ENCODE assay signal across 10 cellular contexts in the genomic region with DNA sequence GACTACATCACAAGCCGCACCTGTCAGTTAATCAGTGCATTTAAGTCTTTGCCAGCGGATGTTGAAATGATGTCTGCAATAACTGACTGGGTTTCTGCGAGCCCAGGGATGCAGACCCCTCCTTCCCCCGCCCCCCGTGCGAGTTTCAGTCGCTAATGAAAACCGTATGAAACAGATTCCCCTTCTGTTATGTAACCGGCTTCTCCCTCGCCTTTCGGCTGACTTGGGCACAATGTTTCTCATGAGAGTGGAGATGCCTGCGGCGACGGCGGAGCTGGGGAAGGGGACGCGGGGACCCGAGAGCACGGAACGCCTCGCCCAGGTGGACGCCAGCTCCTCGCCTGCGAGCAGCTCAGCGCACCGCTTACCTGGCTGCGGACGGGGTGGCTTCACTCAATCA. TPM values are rescaled to one million over a fixed set of nuclear protein-coding genes. Genes with fewer than 3 reads are reported as not detected.
DNase-seq lines count a peak whose midpoint lies in the region; ATAC-seq, FAIRE-seq and TF ChIP-seq lines count a peak whose summit lies in the region.
"Had no signal": no experiment of that assay in that cellular context is flagged by ENCODE, and none has a peak within 500 bp of the region (broad histone marks: within the 10 kb centered on the region; RNA-seq: fewer than 3 reads in every experiment).

No MANE protein-coding gene starts in this region.

- no peak overlapping the region for H2AK5ac ChIP-seq in H1 (ENCODE audit: low read depth, low read length)

- H3K4me3 Mint-ChIP-seq in osteocyte (ENCODE audit: unreplicated experiment) = peak overlapping the region; percentile 89

- peaks cover 0 to 3% of the 10 kb centered on the region in 2 experiments for H4K20me1 ChIP-seq in H1 (replicated peaks in 1 of 2; ENCODE audit: control insufficient read depth in 1 of 2, insufficient read depth in 2 of 2, low read length in 2 of 2)

- no peak overlapping the region for H2BK120ac ChIP-seq in H1 (replicated peaks; ENCODE audit: low read depth, low read length)

- peak; percentile 13 for DNase-seq in NCI-H345 treated with DMSO at 0.1 percent for 48 hours (lab: John Stamatoyannopoulos, UW; ENCODE audit: unreplicated experiment)
- DNase-seq in H1 (ENCODE audit: low read depth in 1 of 2, low spot score in 2 of 2) = peak in 1 of 2 experiments; percentile 65
- no peak for DNase-seq in osteocyte (ENCODE audit: extremely low spot score, unreplicated experiment)
- no peak for DNase-seq in effector CD4-positive, alpha-beta T cell
- no peak for DNase-seq in sigmoid colon
- DNase-seq: SIG-M5 had no signal

- H3K18ac ChIP-seq in H1 (ENCODE audit: extremely low read depth, low read length) = no peak overlapping the region

- no peak for TF ChIP-seq CTCF in H1 (IDR thresholded peaks at IDR 0.05; ENCODE audit: control extremely low read depth in 1 of 3, insufficient read depth in 1 of 3, low read depth in 1 of 3, low read length in 3 of 3)
- no peak for TF ChIP-seq CTCF in osteocyte (IDR thresholded peaks at IDR 0.05)
- TF ChIP-seq CTCF in sigmoid colon (IDR thresholded peaks at IDR 0.05) = no peak

- peak overlapping the region; percentile 30; the same call in 1 of the 2 replicates for H2AFZ ChIP-seq in H1 (ENCODE audit: low read length)

- TF ChIP-seq POLR2A in H1 (IDR thresholded peaks at IDR 0.05; ENCODE audit: control extremely low read depth in 1 of 2, low read depth in 2 of 2, low read length in 2 of 2) = no peak
- TF ChIP-seq POLR2A in sigmoid colon (IDR thresholded peaks at IDR 0.05) = no peak

- peaks cover 13% of the 10 kb centered on the region for H3K23me2 ChIP-seq in H1 (ENCODE audit: low read depth, low read length)

- H4K5ac ChIP-seq in H1 (ENCODE audit: insufficient read length, low read depth, low read length) = no peak overlapping the region

- H3K79me2 ChIP-seq in H1 (ENCODE audit: control insufficient read depth in 1 of 2, insufficient read depth in 2 of 2, low read length in 2 of 2) = no peaks in the 10 kb centered on the region

- H3K27ac ChIP-seq in H1 (ENCODE audit: low read depth, low read length) = no peak overlapping the region
- no peak overlapping the region for H3K27ac ChIP-seq in sigmoid colon

- no peak overlapping the region for H3K4ac ChIP-seq in H1 (replicated peaks; ENCODE audit: insufficient read length, low read depth, low read length)

- H2BK5ac ChIP-seq in H1 (ENCODE audit: low read depth, low read length) = no peak overlapping the region

- H3K4me2 ChIP-seq in H1 (ENCODE audit: insufficient read depth in 1 of 2, low read depth in 2 of 2, low read length in 2 of 2) = peak overlapping the region; percentile 92 to 96

- peak overlapping the region; percentile 27 for H3K27ac Mint-ChIP-seq in osteocyte (ENCODE audit: unreplicated experiment)

- intact Hi-C loops in sigmoid colon (cut with DNase I) = no loop called here

- no peak overlapping the region for H4K91ac ChIP-seq in H1 (replicated peaks; ENCODE audit: insufficient read length, low read length)

- TF ChIP-seq EP300 in H1 (IDR thresholded peaks at IDR 0.05; ENCODE audit: borderline replicate concordance in 1 of 2, low read depth in 2 of 2, low read length in 2 of 2) (no peak), sigmoid colon (IDR thresholded peaks at IDR 0.05) (no peak)

- no peaks in the 10 kb centered on the region for H3K9me3 ChIP-seq in ES-I3 (ENCODE audit: control insufficient read depth, insufficient read depth, low read length)
- no peaks in the 10 kb centered on the region for H3K9me3 ChIP-seq in H1 (ENCODE audit: insufficient read depth in 2 of 2, low read depth in 1 of 2, low read length in 1 of 2)
- H3K9me3 ChIP-seq in sigmoid colon = no peaks in the 10 kb centered on the region

- no peaks in the 10 kb centered on the region for H3K9me3 Mint-ChIP-seq in osteocyte (ENCODE audit: unreplicated experiment)

- H3K4me3 ChIP-seq in H1 (ENCODE audit: extremely low read depth in 1 of 4, insufficient read depth in 2 of 4, low read depth in 3 of 4, low read length in 4 of 4) (peak overlapping the region; percentile 64 to 76 (median 66)), sigmoid colon (peak overlapping the region in 1 of 4 donors; percentile 24)

- H4K8ac ChIP-seq in H1 (ENCODE audit: extremely low read depth, insufficient read depth, low read length) = no peak overlapping the region

- H2BK12ac ChIP-seq in H1 (ENCODE audit: low read depth, low read length) = no peak overlapping the region

- H3K27me3 Mint-ChIP-seq in osteocyte (ENCODE audit: unreplicated experiment) = no peaks in the 10 kb centered on the region

- no peak overlapping the region for H2BK20ac ChIP-seq in H1 (ENCODE audit: low read length)

- no peak for ATAC-seq in HG02981 (IDR thresholded peaks at IDR 0.05; ENCODE audit: unreplicated experiment)
- no peak for ATAC-seq in GM21423 (IDR thresholded peaks at IDR 0.05; ENCODE audit: unreplicated experiment)

- peaks cover 33% of the 10 kb centered on the region for H3K4me1 Mint-ChIP-seq in osteocyte (ENCODE audit: unreplicated experiment)

- H3K4me1 ChIP-seq in ES-I3 (ENCODE audit: insufficient read depth, low read length) (no peaks in the 10 kb centered on the region; the same call in 1 of the 2 replicates), H1 (replicated peaks in 1 of 4; ENCODE audit: control insufficient read depth in 3 of 4, insufficient read depth in 4 of 4, low read length in 3 of 4) (peaks cover 3 to 13% (median 5%) of the 10 kb centered on the region in 4 experiments; a peak in 6 of 7 replicates), sigmoid colon (peaks cover 0 to 14% (median 11%) of the 10 kb centered on the region in 4 donors)

- POLR2A ChIA-PET in H1 (lab: Charles Lee; ENCODE audit: partially characterized antibody) = no interaction called here

- peaks cover 9 to 17% (median 16%) of the 10 kb centered on the region in 4 experiments for H3K27me3 ChIP-seq in H1 (replicated peaks in 1 of 4; ENCODE audit: control insufficient read depth in 3 of 4, extremely low read depth in 1 of 4, insufficient read depth in 3 of 4, low read length in 3 of 4)
- peaks cover 19 to 56% (median 39%) of the 10 kb centered on the region in 3 donors for H3K27me3 ChIP-seq in sigmoid colon

- H3K9ac ChIP-seq in ES-I3 (ENCODE audit: low read depth, low read length) (peak overlapping the region; percentile 94; the same call in 1 of the 2 replicates), H1 (replicated peaks in 1 of 4; ENCODE audit: extremely low read depth in 1 of 4, low read depth in 3 of 4, low read length in 3 of 4) (no peak overlapping the region; a peak in 1 of 7 replicates)

- H3K79me1 ChIP-seq in H1 (ENCODE audit: low read depth, low read length) = no peaks in the 10 kb centered on the region

- CTCF ChIA-PET in H1 (lab: Charles Lee; ENCODE audit: partially characterized antibody) = interaction anchor here (0.6 to 6.5 kb wide), 11 partner anchors 10 to 389 kb away, joined by 3 to 54 read pairs (median 6); no protein-coding TSS in a partner anchor

- FAIRE-seq in H1 (lab: Jason Lieb, UNC) = no peak
- FAIRE-seq: G401.6 had no signal

- H2BK15ac ChIP-seq in H1 (ENCODE audit: low read length) = peak overlapping the region; percentile 34; the same call in 1 of the 2 replicates

- H3K23ac ChIP-seq in H1 (ENCODE audit: insufficient read length) = no peak overlapping the region

- H3K14ac ChIP-seq in H1 (ENCODE audit: insufficient read length) = no peak overlapping the region

- no peak for TF ChIP-seq RAD21 in H1 (IDR thresholded peaks at IDR 0.05 in 1 of 2, conservative IDR thresholded peaks at IDR 0.05 in 1 of 2; ENCODE audit: low read depth in 2 of 2, low read length in 2 of 2)

- no peak overlapping the region for H3K56ac ChIP-seq in H1 (replicated peaks; ENCODE audit: insufficient read length, low read depth, low read length)

- WGBS in H1 (ENCODE audit: extremely low coverage in 1 of 2, insufficient coverage in 1 of 2, insufficient read length in 1 of 2, insufficient replicate concordance in 2 of 2, low coverage in 1 of 2, low lambda C conversion rate in 2 of 2, missing lambda C conversion rate in 1 of 2), 2 experiments = 3% methylated on average over 28 of the region's 28 CpGs; no CpG with 5 or more reads in 1 of the 2 experiments
- 8 to 16% methylated on average over 28 of the region's 28 CpGs for WGBS in sigmoid colon, 2 donors

- H3K36me3 ChIP-seq in ES-I3 (ENCODE audit: insufficient read depth, low read length) (no peaks in the 10 kb centered on the region), H1 (ENCODE audit: control insufficient read depth in 2 of 4, insufficient read depth in 4 of 4, low read length in 3 of 4) (no peaks in the 10 kb centered on the region), sigmoid colon (no peaks in the 10 kb centered on the region)

- H3K36me3 Mint-ChIP-seq in osteocyte (ENCODE audit: unreplicated experiment) = no peaks in the 10 kb centered on the region

TF ChIP-seq in H1, 55 proteins besides CTCF, POLR2A, EP300 and RAD21 (continues in another document):
- TF ChIP-seq TAF7 (optimal IDR thresholded peaks at IDR 0.05; ENCODE audit: borderline replicate concordance, low read depth, low read length) = no peak
- no peak for TF ChIP-seq CTBP2 (IDR thresholded peaks at IDR 0.05; ENCODE audit: borderline replicate concordance, insufficient read depth, insufficient read length, low read length)
- no peak for TF ChIP-seq TAF1 (IDR thresholded peaks at IDR 0.05; ENCODE audit: low read depth, low read length)
- no peak for TF ChIP-seq CBX8 (IDR thresholded peaks at IDR 0.05; ENCODE audit: borderline replicate concordance, low read depth, low read length)
- TF ChIP-seq, protein P1, sequence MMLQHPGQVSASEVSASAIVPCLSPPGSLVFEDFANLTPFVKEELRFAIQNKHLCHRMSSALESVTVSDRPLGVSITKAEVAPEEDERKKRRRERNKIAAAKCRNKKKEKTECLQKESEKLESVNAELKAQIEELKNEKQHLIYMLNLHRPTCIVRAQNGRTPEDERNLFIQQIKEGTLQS (IDR thresholded peaks at IDR 0.05; ENCODE audit: insufficient read depth, low read depth, low read length) = no peak
- no peak for TF ChIP-seq JUND (IDR thresholded peaks at IDR 0.05; ENCODE audit: low read length)
- peak; percentile 53; the same call in 1 of the 2 replicates for TF ChIP-seq SUZ12 (IDR thresholded peaks at IDR 0.05; ENCODE audit: low read length)
- TF ChIP-seq TEAD4 (IDR thresholded peaks at IDR 0.05; ENCODE audit: low read depth, low read length) = no peak

RNA-seq across cellular contexts. Expression of a gene that starts 0.7 kb away (rescaled TPM):
- total RNA-seq in H1 (2021; fragmentation: NEBNext Ultra II Directional; extraction: Animal tissue kit (Norgen Biotek cat#: 25700)) = 0.78 and 1.2 TPM in 2 replicates
- polyA plus RNA-seq in H1 (2011; rRNA removed) (0.20 and 0.51 TPM in 2 replicates), sigmoid colon (under 1 TPM; under 0.01 to 0.04 (median under 0.01) TPM)
- polyA plus RNA-seq in H1 (2011; cell fraction: cytosol; rRNA removed) = 0.27 TPM
- polyA plus RNA-seq in H1 (2011; cell fraction: nucleus; rRNA removed) = 0.29 TPM
- polyA plus RNA-seq in H1 (2012, experiment 1 of 2) = 0.41 to 0.98 TPM (median 0.50 TPM) in 4 replicates
- 0.03 TPM for polyA plus RNA-seq in H1 (2012, experiment 2 of 2)
- 0.61 TPM for polyA plus RNA-seq in H1 (2013, experiment 1 of 2)
- polyA plus RNA-seq in H1 (2013, experiment 2 of 2) = 0.83 TPM
- 1.7 and 2.2 TPM in 2 replicates for polyA minus RNA-seq in H1 (2011; rRNA and poly(A)+ RNA removed)
- 0.44 TPM for polyA minus RNA-seq in H1 (2011; cell fraction: cytosol; rRNA and poly(A)+ RNA removed)
- 0.50 TPM for polyA minus RNA-seq in H1 (2011; cell fraction: nucleus; rRNA and poly(A)+ RNA removed)
- total RNA-seq in osteocyte (9.2 and 10.5 TPM in 2 replicates), sigmoid colon (under 1 TPM in 2 of 4 donors, not detected in 2; under 0.01 TPM)
